Comparison of ENCODE assay signal across 21 cellular contexts in genomic region chr20:13723015-13723414, GRCh38.
A peak's percentile ranks its signal among the peaks of the same experiment; 100 is the strongest.
DNase-seq lines count a peak whose midpoint lies in the region; ATAC-seq and TF ChIP-seq lines count a peak whose summit lies in the region.
"Had no signal": no experiment of that assay in that cellular context is flagged by ENCODE, and none has a peak within 500 bp of the region (broad histone marks: within the 10 kb centered on the region; RNA-seq: fewer than 3 reads in every experiment).

No MANE protein-coding gene starts in this region.

- H3K9me3 ChIP-seq in IMR-90 (ENCODE audit: control insufficient read depth, insufficient read depth, low read length) = no peaks in the 10 kb centered on the region
- no peaks in the 10 kb centered on the region for H3K9me3 ChIP-seq in mesenchymal stem cell (ENCODE audit: control insufficient read depth, low read length)
- H3K9me3 ChIP-seq: breast epithelium had no signal

- H2AFZ ChIP-seq in IMR-90 (replicated peaks; ENCODE audit: low read length, poor library complexity) (no peak overlapping the region), mesenchymal stem cell (ENCODE audit: low read depth, low read length) (no peak overlapping the region)

- POLR2A ChIA-PET in IMR-90 (lab: Charles Lee; ENCODE audit: unreplicated experiment) = no interaction called here
- POLR2A ChIA-PET in activated CD8-positive, alpha-beta T cell treated with anti-CD3 and anti-CD28 coated beads for 36 hours (lab: Charles Lee) = no interaction called here

- CTCF ChIA-PET in IMR-90 (lab: Yijun Ruan, JAX) = no interaction called here
- CTCF ChIA-PET in activated CD8-positive, alpha-beta T cell treated with anti-CD3 and anti-CD28 coated beads for 36 hours (lab: Charles Lee) = interaction anchor here (1.1 kb wide), 1 partner anchor 12 kb away, joined by 3 read pairs; no protein-coding TSS in a partner anchor

- dilution Hi-C loops in IMR-90 (cut with HindIII; ENCODE audit: low sequenced_read_pairs, unreplicated experiment) = no loop called here

- 0 out of 4 replicates have a peak, but pooled peaks cover 0 to 4% of the 10 kb centered on the region in 2 experiments for H3K79me1 ChIP-seq in IMR-90 (ENCODE audit: low read depth in 1 of 2, low read length in 2 of 2)
- H3K79me1 ChIP-seq in mesenchymal stem cell (replicated peaks; ENCODE audit: low read length, poor library complexity, severe bottlenecking) = peaks cover 16% of the 10 kb centered on the region

- H3K27ac Mint-ChIP-seq in activated CD8-positive, alpha-beta T cell treated with anti-CD3 and anti-CD28 coated beads for 36 hours = no peak overlapping the region
- H3K27ac Mint-ChIP-seq: activated naive CD8-positive, alpha-beta T cell treated with anti-CD3 and anti-CD28 coated beads for 36 hours; mesothelial cell of epicardium had no signal

- H3K23ac ChIP-seq in IMR-90 (ENCODE audit: low read depth, low read length) = no peak overlapping the region
- no peak overlapping the region for H3K23ac ChIP-seq in mesenchymal stem cell (ENCODE audit: low read length in 2 of 2)

- no peak overlapping the region for H2BK20ac ChIP-seq in IMR-90 (ENCODE audit: low read depth, low read length)

- H2BK15ac ChIP-seq in IMR-90 (ENCODE audit: low read depth, low read length) (no peak overlapping the region), mesenchymal stem cell (ENCODE audit: low read depth, poor library complexity, severe bottlenecking) (no peak overlapping the region)

- H4K91ac ChIP-seq in IMR-90 (ENCODE audit: insufficient read depth, low read depth, low read length) (no peak overlapping the region), mesenchymal stem cell (ENCODE audit: low read length) (no peak overlapping the region)

- H3K9me3 Mint-ChIP-seq in activated CD8-positive, alpha-beta T cell treated with anti-CD3 and anti-CD28 coated beads for 36 hours = no peaks in the 10 kb centered on the region
- H3K9me3 Mint-ChIP-seq: activated naive CD8-positive, alpha-beta T cell treated with anti-CD3 and anti-CD28 coated beads for 36 hours; activated T-cell treated with anti-CD3 and anti-CD28 coated beads, Interleukin-2, amount 50 U/mL, for 4 hours; mesothelial cell of epicardium; neural crest cell had no signal

- H3K27me3 ChIP-seq in IMR-90 (ENCODE audit: control insufficient read depth, insufficient read depth, low read length) = no peaks in the 10 kb centered on the region
- H3K27me3 ChIP-seq in mesenchymal stem cell (ENCODE audit: control insufficient read depth in 1 of 2, insufficient read depth in 1 of 2, low read length in 2 of 2) = no peaks in the 10 kb centered on the region
- H3K27me3 ChIP-seq: breast epithelium had no signal

- TF ChIP-seq CTCF in IMR-90 (conservative IDR thresholded peaks at IDR 0.05; ENCODE audit: low read depth, low read length) = no peak
- no peak for TF ChIP-seq CTCF in activated CD8-positive, alpha-beta T cell treated with anti-CD3 and anti-CD28 coated beads for 36 hours (IDR thresholded peaks at IDR 0.05)

- no peak overlapping the region for H2BK12ac ChIP-seq in mesenchymal stem cell (ENCODE audit: low read length in 2 of 2)

- H3K36me3 ChIP-seq in IMR-90 (ENCODE audit: control insufficient read depth, insufficient read depth, low read length) = peaks cover 9% of the 10 kb centered on the region
- H3K36me3 ChIP-seq in mesenchymal stem cell (ENCODE audit: control insufficient read depth in 1 of 2, insufficient read depth in 2 of 2, low read depth in 1 of 2, low read length in 2 of 2) = peaks cover 2 to 44% of the 10 kb centered on the region in 2 experiments
- H3K36me3 ChIP-seq: breast epithelium had no signal

- ATAC-seq in IMR-90 (ENCODE audit: low read depth) (peak; percentile 27), GM18867 (IDR thresholded peaks at IDR 0.05; ENCODE audit: unreplicated experiment) (no peak), HG03520 (IDR thresholded peaks at IDR 0.05; ENCODE audit: unreplicated experiment) (no peak)
- ATAC-seq in activated CD8-positive, alpha-beta T cell treated with anti-CD3 and anti-CD28 coated beads for 36 hours = no peak
- ATAC-seq: activated T-cell treated with anti-CD3 and anti-CD28 coated beads, Interleukin-2, amount 50 U/mL, for 4 hours had no signal

- H3K9ac ChIP-seq in IMR-90 (ENCODE audit: low read depth, low read length) (no peak overlapping the region), mesenchymal stem cell (ENCODE audit: low read length) (no peak overlapping the region)

- H4K8ac ChIP-seq in IMR-90 (ENCODE audit: low read depth in 2 of 2, low read length in 2 of 2) (no peak overlapping the region), mesenchymal stem cell (ENCODE audit: low read length) (no peak overlapping the region)

- H2AK5ac ChIP-seq in IMR-90 (ENCODE audit: low read depth, low read length) = no peak overlapping the region
- H2AK5ac ChIP-seq in mesenchymal stem cell (ENCODE audit: low read length, severe bottlenecking) = no peak overlapping the region

- H3K4me1 Mint-ChIP-seq in activated CD8-positive, alpha-beta T cell treated with anti-CD3 and anti-CD28 coated beads for 36 hours (ENCODE audit: low read depth) = no peaks in the 10 kb centered on the region
- H3K4me1 Mint-ChIP-seq: activated naive CD8-positive, alpha-beta T cell treated with anti-CD3 and anti-CD28 coated beads for 36 hours; mesothelial cell of epicardium; neural crest cell had no signal

- BruUV-seq in IMR-90 (replicated peaks; lab: Mats Ljungman, UMichigan) = no TSS peak

- H3K4me3 ChIP-seq in IMR-90 (ENCODE audit: insufficient read depth, low read depth, low read length) (no peak overlapping the region), mesenchymal stem cell (ENCODE audit: insufficient read depth in 1 of 2, low read depth in 1 of 2, low read length in 2 of 2) (no peak overlapping the region)
- H3K4me3 ChIP-seq: breast epithelium had no signal

- no peak overlapping the region for H2BK5ac ChIP-seq in IMR-90 (ENCODE audit: low read depth, low read length, poor library complexity, severe bottlenecking)
- no peak overlapping the region for H2BK5ac ChIP-seq in mesenchymal stem cell (ENCODE audit: low read depth, low read length, poor library complexity, severe bottlenecking)

- no peak overlapping the region for H3K56ac ChIP-seq in IMR-90 (ENCODE audit: extremely low read depth, insufficient read depth, low read length)

- H3K4ac ChIP-seq in IMR-90 (ENCODE audit: low read depth, low read length) (no peak overlapping the region), mesenchymal stem cell (ENCODE audit: low read depth in 1 of 2, low read length in 2 of 2) (no peak overlapping the region)

- no CpG with 5 or more reads among the region's 1 CpG for WGBS in IMR-90 (ENCODE audit: extremely low coverage in 2 of 2, insufficient read length in 1 of 2), 2 experiments
- WGBS in mesenchymal stem cell = 100% methylated on average over 1 of the region's 1 CpG

- H3K14ac ChIP-seq in IMR-90 (replicated peaks; ENCODE audit: low read depth, low read length) (no peak overlapping the region), mesenchymal stem cell (ENCODE audit: low read length in 2 of 2) (no peak overlapping the region)

- intact Hi-C loops in IMR-90 (cut with micrococcal nuclease) = no loop called here
- intact Hi-C loops in activated CD8-positive, alpha-beta T cell treated with anti-CD3 and anti-CD28 coated beads for 36 hours (cut with micrococcal nuclease) = no loop called here

- in situ Hi-C loops in IMR-90 (cut with MboI; ENCODE audit: low sequenced_read_pairs) = no loop called here

- no peak for TF ChIP-seq POLR2A in IMR-90 (IDR thresholded peaks at IDR 0.05; ENCODE audit: low read depth, low read length)

- H2BK120ac ChIP-seq in IMR-90 (ENCODE audit: low read depth, low read length) (no peak overlapping the region), mesenchymal stem cell (ENCODE audit: low read depth, low read length) (no peak overlapping the region)

- TF ChIP-seq RAD21 in IMR-90 (IDR thresholded peaks at IDR 0.05; ENCODE audit: low read length) = no peak

- H4K5ac ChIP-seq in IMR-90 (ENCODE audit: low read depth, low read length) = no peak overlapping the region

- H3K4me2 ChIP-seq in IMR-90 (ENCODE audit: low read depth, low read length) = no peak overlapping the region
- H3K4me2 ChIP-seq in mesenchymal stem cell (ENCODE audit: low read length, poor library complexity, severe bottlenecking) = no peak overlapping the region

- no peak overlapping the region for H2AK9ac ChIP-seq in IMR-90 (replicated peaks; ENCODE audit: low read depth, low read length, poor library complexity)

- peaks cover 20% of the 10 kb centered on the region for H3K36me3 Mint-ChIP-seq in activated CD8-positive, alpha-beta T cell treated with anti-CD3 and anti-CD28 coated beads for 36 hours (ENCODE audit: low read depth)

- no peak overlapping the region for H3K27ac ChIP-seq in IMR-90 (ENCODE audit: insufficient read depth, low read length)
- H3K27ac ChIP-seq in mesenchymal stem cell (ENCODE audit: low read length, poor library complexity, severe bottlenecking) = no peak overlapping the region
- H3K27ac ChIP-seq: breast epithelium had no signal

- DNase-seq in AML-193 (lab: John Stamatoyannopoulos, UW) = peak; percentile 34 to 45
- DNase-seq in IMR-90 = no peak
- DNase-seq in SKM-1 treated with dmso at 0.1 percent for 144 hours (lab: John Stamatoyannopoulos, UW; ENCODE audit: unreplicated experiment) = peak; percentile 3
- peak; percentile 7 for DNase-seq in mesenchymal stem cell
- DNase-seq in HUDEP-2 (lab: John Stamatoyannopoulos, UW; ENCODE audit: unreplicated experiment in 76 of 76) = no peak
- no peak for DNase-seq in activated CD8-positive, alpha-beta T cell treated with anti-CD3 and anti-CD28 coated beads for 36 hours
- DNase-seq: activated CD4-positive, alpha-beta T cell treated with anti-CD3 and anti-CD28 coated beads, Interleukin-2, amount 50 U/mL, for 1 hour; activated naive CD8-positive, alpha-beta T cell treated with anti-CD3 and anti-CD28 coated beads for 36 hours; activated T-cell treated with anti-CD3 and anti-CD28 coated beads, Interleukin-2, amount 50 U/mL, for 4 hours; dermis blood vessel endothelial cell; DMS53; erythroblast; islet precursor cell; KG1; NCI-H1436; NCI-H2227 treated with DMSO at 0.1 percent for 48 hours had no signal

- H3K4me1 ChIP-seq in IMR-90 (ENCODE audit: control insufficient read depth, insufficient read depth, low read length) = no peaks in the 10 kb centered on the region
- H3K4me1 ChIP-seq in mesenchymal stem cell (ENCODE audit: control insufficient read depth, insufficient read depth, low read depth, low read length) = no peaks in the 10 kb centered on the region
- H3K4me1 ChIP-seq: breast epithelium had no signal

- H3K18ac ChIP-seq in IMR-90 (ENCODE audit: low read depth, low read length) (no peak overlapping the region), mesenchymal stem cell (ENCODE audit: low read depth in 1 of 2, low read length in 2 of 2) (no peak overlapping the region)

- no peak overlapping the region for H3K4me3 Mint-ChIP-seq in activated CD8-positive, alpha-beta T cell treated with anti-CD3 and anti-CD28 coated beads for 36 hours
- H3K4me3 Mint-ChIP-seq: activated naive CD8-positive, alpha-beta T cell treated with anti-CD3 and anti-CD28 coated beads for 36 hours; activated T-cell treated with anti-CD3 and anti-CD28 coated beads, Interleukin-2, amount 50 U/mL, for 4 hours; mesothelial cell of epicardium; neural crest cell had no signal

- no peaks in the 10 kb centered on the region for H4K20me1 ChIP-seq in IMR-90 (ENCODE audit: insufficient read depth, low read length)

- no peaks in the 10 kb centered on the region; the same call in 1 of the 2 replicates for H3K9me1 ChIP-seq in IMR-90 (ENCODE audit: insufficient read depth, low read length)

- no peaks in the 10 kb centered on the region for H3K27me3 Mint-ChIP-seq in activated CD8-positive, alpha-beta T cell treated with anti-CD3 and anti-CD28 coated beads for 36 hours
- H3K27me3 Mint-ChIP-seq: activated naive CD8-positive, alpha-beta T cell treated with anti-CD3 and anti-CD28 coated beads for 36 hours had no signal

Comparison
In these comparisons a context has a peak if more than half of its experiments do, and no peak if none do; other contexts are left out.
1. DNase-seq: peak in AML-193 (2 of 2), SKM-1 treated with dmso at 0.1 percent for 144 hours (single experiment) and mesenchymal stem cell (single experiment); none in IMR-90 (single experiment), HUDEP-2 (0 of 76) and activated CD8-positive, alpha-beta T cell treated with anti-CD3 and anti-CD28 coated beads for 36 hours (single experiment).